ENCODE assay signal across 13 cellular contexts in the genomic region with DNA sequence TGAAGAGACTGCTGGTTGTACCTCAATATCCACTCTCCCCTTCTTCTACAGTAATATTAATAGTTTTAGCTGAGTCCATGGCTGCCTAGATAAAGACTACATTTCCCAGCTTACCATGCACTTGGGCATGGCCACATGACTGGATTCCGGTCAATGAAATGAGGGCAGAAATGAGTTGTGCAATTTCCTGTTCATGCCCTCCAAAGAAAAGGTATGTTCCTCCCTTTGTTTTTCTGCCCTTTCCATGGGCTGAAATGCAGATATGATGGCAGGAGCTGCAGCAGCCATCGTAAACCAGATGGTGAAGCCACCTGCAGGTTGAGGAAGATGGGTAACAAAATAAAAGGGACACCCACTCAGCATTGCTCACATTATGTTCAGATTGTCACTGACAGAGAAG. TPM values are rescaled to one million over a fixed set of nuclear protein-coding genes. Genes with fewer than 3 reads are reported as not detected.
DNase-seq lines count a peak whose midpoint lies in the region; ATAC-seq and TF ChIP-seq lines count a peak whose summit lies in the region.
"Had no signal": no experiment of that assay in that cellular context is flagged by ENCODE, and none has a peak within 500 bp of the region (broad histone marks: within the 10 kb centered on the region; RNA-seq: fewer than 3 reads in every experiment).

No MANE protein-coding gene starts in this region.

- DNase-seq in AG08395 (ENCODE audit: low spot score): peak; percentile 55
- DNase-seq in HFFc6: peak; percentile 28
- DNase-seq in SHP77 (lab: John Stamatoyannopoulos, UW): peak; percentile 42 to 64
- peak; percentile 35 for DNase-seq in fibroblast of the aortic adventitia (ENCODE audit: low read depth)
- no peak for DNase-seq in CD4-positive, alpha-beta T cell
- DNase-seq in NCI-H69 (lab: John Stamatoyannopoulos, UW): no peak
- DNase-seq: CD8-positive, alpha-beta memory T cell; MG63; right cardiac atrium had no signal

- no peak overlapping the region for H3K4me3 ChIP-seq in fibroblast of the aortic adventitia (ENCODE audit: low read depth, low read length)
- H3K4me3 ChIP-seq: coronary artery, MG63 had no signal

- no peak overlapping the region for H3K27ac ChIP-seq in CD4-positive, alpha-beta T cell (ENCODE audit: low read depth, low read length)
- H3K27ac ChIP-seq: coronary artery had no signal

- CTCF ChIA-PET in CD4-positive, alpha-beta T cell (lab: Charles Lee): no interaction called here

- H3K9me3 Mint-ChIP-seq in HFFc6: peaks cover 24% of the 10 kb centered on the region
- no peaks in the 10 kb centered on the region for H3K9me3 Mint-ChIP-seq in CD4-positive, alpha-beta T cell

- no peaks in the 10 kb centered on the region for H3K27me3 ChIP-seq in CD4-positive, alpha-beta T cell (ENCODE audit: control insufficient read depth, insufficient read depth, low read length)

- H3K4me3 Mint-ChIP-seq in HFFc6: no peak overlapping the region; the same call in 1 of the 2 replicates
- no peak overlapping the region for H3K4me3 Mint-ChIP-seq in CD4-positive, alpha-beta T cell
- H3K4me3 Mint-ChIP-seq: CD8-positive, alpha-beta memory T cell had no signal

- H3K27me3 Mint-ChIP-seq in HFFc6 (ENCODE audit: insufficient read depth): peaks cover 13% of the 10 kb centered on the region
- H3K27me3 Mint-ChIP-seq in CD4-positive, alpha-beta T cell: peaks cover 5% of the 10 kb centered on the region

- H3K9me3 ChIP-seq in CD4-positive, alpha-beta T cell (ENCODE audit: control insufficient read depth, low read length): no peaks in the 10 kb centered on the region
- H3K9me3 ChIP-seq: MG63 had no signal

- TF ChIP-seq CTCF in HFFc6 (IDR thresholded peaks at IDR 0.05): no peak
- no peak for TF ChIP-seq CTCF in fibroblast of the aortic adventitia (IDR thresholded peaks at IDR 0.05; ENCODE audit: insufficient read depth, low read length)
- no peak for TF ChIP-seq CTCF in CD4-positive, alpha-beta T cell (IDR thresholded peaks at IDR 0.05)

- H3K4me1 Mint-ChIP-seq in HFFc6 (ENCODE audit: low read depth): peaks cover 14% of the 10 kb centered on the region
- no peaks in the 10 kb centered on the region for H3K4me1 Mint-ChIP-seq in CD4-positive, alpha-beta T cell (ENCODE audit: low read depth)
- H3K4me1 Mint-ChIP-seq: CD8-positive, alpha-beta memory T cell had no signal

- intact Hi-C loops in CD4-positive, alpha-beta T cell (cut with DNase I, micrococcal nuclease): no loop called here

- ATAC-seq in CD4-positive, alpha-beta T cell (ENCODE audit: poor library complexity): no peak
- ATAC-seq in GM21825 (IDR thresholded peaks at IDR 0.05; ENCODE audit: unreplicated experiment) (no peak), GM18868 (IDR thresholded peaks at IDR 0.05; ENCODE audit: unreplicated experiment) (no peak)
- ATAC-seq: right cardiac atrium had no signal

- H3K36me3 Mint-ChIP-seq in HFFc6 (ENCODE audit: low read depth): peaks cover 30% of the 10 kb centered on the region
- H3K36me3 Mint-ChIP-seq in CD4-positive, alpha-beta T cell (ENCODE audit: low read depth): no peaks in the 10 kb centered on the region

- POLR2A ChIA-PET in CD4-positive, alpha-beta T cell (lab: Charles Lee): no interaction called here

- no peak overlapping the region for H3K27ac Mint-ChIP-seq in HFFc6
- no peak overlapping the region for H3K27ac Mint-ChIP-seq in CD4-positive, alpha-beta T cell
- H3K27ac Mint-ChIP-seq: activated T-helper 2 cell treated with anti-CD3 and anti-CD28 coated beads, Interferon-gamma antibody, Interleukin-2, Interleukin-4, amounts not matched to agents 10 μg/mL and 5 μg/mL and 100 μg/mL, durations not matched to agents 14 hours and 24 hours and 36 hours had no signal

RNA-seq across cellular contexts. Expression of a gene that starts 15.3 kb away (rescaled TPM):
- total RNA-seq in HFFc6 (2021; fragmentation: NEBNext Ultra II Directional; extraction: Animal tissue kit (Norgen Biotek cat#: 25700)): 1 to 10 TPM; 1.2 to 5.8 (median 1.4) TPM
- total RNA-seq in fibroblast of the aortic adventitia (ENCODE audit: low replicate concordance): 0.18 and 0.33 TPM in 2 replicates
- total RNA-seq in CD4-positive, alpha-beta T cell: under 1 TPM; 0.05 to 0.20 TPM

RNA-seq across cellular contexts. Expression of a gene that starts 43.6 kb away (rescaled TPM):
- total RNA-seq in HFFc6 (2021; fragmentation: NEBNext Ultra II Directional; extraction: Animal tissue kit (Norgen Biotek cat#: 25700)): not detected
- 0.16 and 0.36 TPM in 2 replicates for total RNA-seq in fibroblast of the aortic adventitia (ENCODE audit: low replicate concordance)
- 10 to 100 TPM; 85.1 to 89.9 TPM for total RNA-seq in CD4-positive, alpha-beta T cell

Comparison
In these comparisons a context has a peak if more than half of its experiments do, and no peak if none do; other contexts are left out.
1. DNase-seq: peak in AG08395 (single experiment), HFFc6 (single experiment), SHP77 (2 of 2) and fibroblast of the aortic adventitia (single experiment); none in CD4-positive, alpha-beta T cell (0 of 10) and NCI-H69 (single experiment).
2. RNA of a gene that starts 43.6 kb away (total RNA-seq): 85.1 to 89.9 TPM in CD4-positive, alpha-beta T cell; 0.16 to 0.36 TPM in fibroblast of the aortic adventitia and not detected in HFFc6; every median in the first group is over 10 times any median in the second.